In genomic region chr9:113061072-113061850, GRCh38 we compare ENCODE assay signal across 8 cellular contexts. TPM values are rescaled to one million over a fixed set of nuclear protein-coding genes. Genes with fewer than 3 reads are reported as not detected.
DNase-seq lines count a peak whose midpoint lies in the region; ATAC-seq and TF ChIP-seq lines count a peak whose summit lies in the region.
"Not testable (repeated sequence)": the region's sequence is repeated elsewhere in the genome, so short reads cannot be mapped to it uniquely, and the experiment has no call there.
"Had no signal": no experiment of that assay in that cellular context is flagged by ENCODE, and none has a peak within 500 bp of the region (broad histone marks: within the 10 kb centered on the region; RNA-seq: fewer than 3 reads in every experiment).

No MANE protein-coding gene starts in this region.

- not testable (repeated sequence) for H3K9ac ChIP-seq in H9 (ENCODE audit: extremely low read depth, insufficient read length, low read length)

- H3K4me2 ChIP-seq in H9 (ENCODE audit: insufficient read depth, insufficient read length, low read length): not testable (repeated sequence)

- H3K4me1 ChIP-seq in H9 (ENCODE audit: insufficient read depth, low read length); lower lobe of right lung: not testable (repeated sequence)

- DNase-seq in H9 (peak; percentile 30), NCI-H510A (lab: John Stamatoyannopoulos, UW) (peak; percentile 12), Right ventricle myocardium superior (peak; percentile 29), lower lobe of right lung (peak; percentile 32)
- peak; percentile 65 for DNase-seq in activated CD8-positive, alpha-beta memory T cell treated with anti-CD3 and anti-CD28 coated beads for 24 hours
- DNase-seq in activated naive CD8-positive, alpha-beta T cell treated with anti-CD3 and anti-CD28 coated beads, Interleukin-2, amount 10 ng/mL, durations not matched to agents 7 days and 5 days: peak; percentile 61
- DNase-seq in stimulated activated CD4-positive, alpha-beta T cell treated with anti-CD3 and anti-CD28 coated beads, Interleukin-15, amount 100 ng/mL, for 24 hours: peak; percentile 6

- not testable (repeated sequence) for TF ChIP-seq CTCF in H9 (conservative IDR thresholded peaks at IDR 0.05); lower lobe of right lung (IDR thresholded peaks at IDR 0.05)

- H2BK12ac ChIP-seq in H9 (ENCODE audit: insufficient read length, low read depth, low read length): not testable (repeated sequence)

- H4K5ac ChIP-seq in H9 (ENCODE audit: insufficient read length, low read depth, low read length): not testable (repeated sequence)

- H3K9me3 ChIP-seq in H9 (ENCODE audit: control insufficient read depth, low read depth, low read length); lower lobe of right lung: not testable (repeated sequence)

- not testable (repeated sequence) for H2BK5ac ChIP-seq in H9 (ENCODE audit: insufficient read length, low read length)

- H3K56ac ChIP-seq in H9 (ENCODE audit: insufficient read length, low read depth, low read length): not testable (repeated sequence)

- H3K4ac ChIP-seq in H9 (ENCODE audit: low read depth, low read length): not testable (repeated sequence)

- no CpG with 5 or more reads among the region's 33 CpGs for WGBS in H9 (ENCODE audit: extremely low coverage, insufficient read length, low lambda C conversion rate)

- not testable (repeated sequence) for H4K20me1 ChIP-seq in H9 (ENCODE audit: control insufficient read depth, insufficient read depth, insufficient read length)

- H3K4me3 ChIP-seq in lower lobe of right lung: not testable (repeated sequence)

- intact Hi-C loops in Right ventricle myocardium superior (cut with DNase I); lower lobe of right lung (cut with DNase I): not testable (repeated sequence)

- H3K27ac ChIP-seq in H9 (ENCODE audit: insufficient read length, low read depth, low read length); lower lobe of right lung: not testable (repeated sequence)

- not testable (repeated sequence) for H3K18ac ChIP-seq in H9 (ENCODE audit: insufficient read length, low read depth, low read length)

- peaks cover 13% of the 10 kb centered on the region for H3K27me3 Mint-ChIP-seq in H9 (ENCODE audit: low read depth)
- H3K27me3 Mint-ChIP-seq in activated naive CD8-positive, alpha-beta T cell treated with anti-CD3 and anti-CD28 coated beads, Interleukin-2, amount 10 ng/mL, durations not matched to agents 7 days and 5 days: not testable (repeated sequence)

- not testable (repeated sequence) for H3K4me1 Mint-ChIP-seq in H9; activated naive CD8-positive, alpha-beta T cell treated with anti-CD3 and anti-CD28 coated beads, Interleukin-2, amount 10 ng/mL, durations not matched to agents 7 days and 5 days

- H3K36me3 Mint-ChIP-seq in H9 (ENCODE audit: insufficient read depth in 1 of 3, low read depth in 3 of 3); activated naive CD8-positive, alpha-beta T cell treated with anti-CD3 and anti-CD28 coated beads, Interleukin-2, amount 10 ng/mL, durations not matched to agents 7 days and 5 days: not testable (repeated sequence)

- not testable (repeated sequence) for H2BK20ac ChIP-seq in H9 (ENCODE audit: low read depth, low read length, poor library complexity, severe bottlenecking)

- H3K36me3 ChIP-seq in lower lobe of right lung: not testable (repeated sequence)

- not testable (repeated sequence) for H3K27ac Mint-ChIP-seq in H9; activated naive CD8-positive, alpha-beta T cell treated with anti-CD3 and anti-CD28 coated beads, Interleukin-2, amount 10 ng/mL, durations not matched to agents 7 days and 5 days

- not testable (repeated sequence) for H3K79me2 ChIP-seq in H9 (ENCODE audit: insufficient read depth, low read length)

- H3K23me2 ChIP-seq in H9 (ENCODE audit: insufficient read length, low read depth, low read length, poor library complexity, severe bottlenecking): not testable (repeated sequence)

- H4K91ac ChIP-seq in H9 (ENCODE audit: insufficient read length, low read depth, low read length): not testable (repeated sequence)

- H3K14ac ChIP-seq in H9 (ENCODE audit: insufficient read depth, low read length): not testable (repeated sequence)

- H2AK5ac ChIP-seq in H9 (ENCODE audit: insufficient read length, low read length): not testable (repeated sequence)

- not testable (repeated sequence) for H2AFZ ChIP-seq in H9 (ENCODE audit: low read length)

- H3T11ph ChIP-seq in H9 (ENCODE audit: low read length): not testable (repeated sequence)

- H3K79me1 ChIP-seq in H9 (ENCODE audit: insufficient read depth, low read depth, low read length, poor library complexity, severe bottlenecking): not testable (repeated sequence)

- H4K8ac ChIP-seq in H9 (replicated peaks; ENCODE audit: insufficient read length, low read depth, low read length): not testable (repeated sequence)

- not testable (repeated sequence) for H3K4me3 Mint-ChIP-seq in H9; activated naive CD8-positive, alpha-beta T cell treated with anti-CD3 and anti-CD28 coated beads, Interleukin-2, amount 10 ng/mL, durations not matched to agents 7 days and 5 days

- not testable (repeated sequence) for H2BK120ac ChIP-seq in H9 (ENCODE audit: low read depth, low read length, poor library complexity, severe bottlenecking)

- H3K9me3 Mint-ChIP-seq in H9: peaks cover 10 to 13% of the 10 kb centered on the region in 2 experiments; a peak in 3 of 5 replicates
- not testable (repeated sequence) for H3K9me3 Mint-ChIP-seq in activated naive CD8-positive, alpha-beta T cell treated with anti-CD3 and anti-CD28 coated beads, Interleukin-2, amount 10 ng/mL, durations not matched to agents 7 days and 5 days

- H3K27me3 ChIP-seq in H9 (ENCODE audit: insufficient read depth, low read length): peaks cover 28% of the 10 kb centered on the region
- H3K27me3 ChIP-seq in lower lobe of right lung (ENCODE audit: low read depth): peaks cover 24% of the 10 kb centered on the region

- H3K23ac ChIP-seq in H9 (ENCODE audit: insufficient read length, low read depth, low read length): not testable (repeated sequence)

- POLR2A ChIA-PET in activated naive CD8-positive, alpha-beta T cell treated with anti-CD3 and anti-CD28 coated beads, Interleukin-2, amount 10 ng/mL, durations not matched to agents 7 days and 5 days (lab: Charles Lee): not testable (repeated sequence)

- not testable (repeated sequence) for ATAC-seq in activated naive CD8-positive, alpha-beta T cell treated with anti-CD3 and anti-CD28 coated beads, Interleukin-2, amount 10 ng/mL, durations not matched to agents 7 days and 5 days (ENCODE audit: low read depth); Right ventricle myocardium superior (ENCODE audit: poor library complexity); lower lobe of right lung

- H2BK15ac ChIP-seq in H9 (ENCODE audit: low read depth, low read length): not testable (repeated sequence)

RNA-seq across cellular contexts. Expression of gene ZFP37, which starts 4.7 kb away (rescaled TPM):
- total RNA-seq in H9 (2021) (4.8 and 5.1 TPM in 2 replicates), Right ventricle myocardium superior (1.0 TPM), lower lobe of right lung (1.1 TPM)
- 1 to 10 TPM; 1.8 to 2.6 TPM for total RNA-seq in activated naive CD8-positive, alpha-beta T cell treated with anti-CD3 and anti-CD28 coated beads, Interleukin-2, amount 10 ng/mL, durations not matched to agents 7 days and 5 days
- total RNA-seq: PC-3 had no signal

RNA-seq across cellular contexts. Expression of gene ZNF883, which starts 49.3 kb away (rescaled TPM):
- total RNA-seq in H9 (2021) (10.7 and 13.2 TPM in 2 replicates), Right ventricle myocardium superior (5.7 TPM), lower lobe of right lung (0.89 TPM)
- total RNA-seq in activated naive CD8-positive, alpha-beta T cell treated with anti-CD3 and anti-CD28 coated beads, Interleukin-2, amount 10 ng/mL, durations not matched to agents 7 days and 5 days: 1 to 10 TPM; 1.1 to 1.5 TPM
- total RNA-seq: PC-3 had no signal

Comparison
In these comparisons a context has a peak if more than half of its experiments do, and no peak if none do; other contexts are left out.
1. DNase-seq: peak in every context shown above with its lines; median percentile 65 in activated CD8-positive, alpha-beta memory T cell treated with anti-CD3 and anti-CD28 coated beads for 24 hours; 61 in activated naive CD8-positive, alpha-beta T cell treated with anti-CD3 and anti-CD28 coated beads, Interleukin-2, amount 10 ng/mL, durations not matched to agents 7 days and 5 days; 32 in lower lobe of right lung; 30 in H9; 29 in Right ventricle myocardium superior; 12 in NCI-H510A; 6 in stimulated activated CD4-positive, alpha-beta T cell treated with anti-CD3 and anti-CD28 coated beads, Interleukin-15, amount 100 ng/mL, for 24 hours.